In the genomic region with DNA sequence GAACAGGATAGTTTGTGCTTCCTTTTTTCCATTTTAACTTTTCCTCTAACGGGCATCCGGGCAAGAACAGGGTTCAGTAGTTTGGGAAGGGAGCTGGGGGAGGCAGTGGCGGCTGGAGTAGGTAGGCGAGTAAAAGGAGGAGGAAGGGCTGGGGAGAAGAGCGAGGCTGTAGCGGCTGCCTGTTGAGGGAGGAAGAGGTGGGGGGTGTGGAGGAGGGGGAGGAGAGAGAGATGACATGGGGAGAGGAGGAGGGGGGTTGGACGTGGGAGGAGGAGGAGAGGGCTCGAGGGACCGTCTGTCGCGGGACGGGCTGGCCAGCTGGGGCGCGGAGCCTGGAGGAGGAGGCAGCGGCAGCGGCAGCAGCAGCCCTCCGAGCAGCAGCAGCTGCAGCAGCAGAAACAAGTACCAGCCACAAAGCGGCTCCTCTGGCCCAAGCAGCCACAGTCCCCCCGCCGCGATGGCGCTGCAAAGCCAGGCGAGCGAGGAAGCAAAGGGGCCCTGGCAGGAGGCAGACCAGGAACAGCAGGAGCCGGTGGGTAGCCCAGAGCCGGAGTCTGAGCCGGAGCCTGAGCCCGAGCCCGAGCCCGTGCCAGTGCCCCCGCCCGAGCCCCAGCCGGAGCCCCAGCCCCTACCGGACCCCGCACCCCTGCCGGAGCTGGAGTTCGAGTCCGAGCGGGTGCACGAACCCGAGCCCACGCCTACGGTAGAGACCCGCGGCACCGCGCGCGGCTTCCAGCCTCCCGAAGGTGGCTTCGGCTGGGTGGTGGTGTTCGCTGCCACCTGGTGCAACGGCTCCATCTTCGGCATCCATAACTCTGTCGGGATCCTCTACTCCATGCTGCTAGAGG, we compare ENCODE assay signal across 8 cellular contexts. TPM values are rescaled to one million over a fixed set of nuclear protein-coding genes. Genes with fewer than 3 reads are reported as not detected.
DNase-seq lines count a peak whose midpoint lies in the region; ATAC-seq and TF ChIP-seq lines count a peak whose summit lies in the region.

Gene SLC16A2 (plus strand): TSS at position 313 of the 848 bp plus-strand sequence. CDS start 145 bp downstream, at position 458.

- no peaks in the 10 kb centered on the region for H3K36me3 Mint-ChIP-seq in activated naive CD8-positive, alpha-beta T cell treated with anti-CD3 and anti-CD28 coated beads, Interleukin-2, amount 50 U/mL, for 24 hours (ENCODE audit: low read depth)
- H3K36me3 Mint-ChIP-seq in glutamatergic neuron (ENCODE audit: unreplicated experiment) = no peaks in the 10 kb centered on the region

- in situ Hi-C loops in Panc1 (cut with HindIII; ENCODE audit: low pct_unique_long_range_greater_than_20kb, low sequenced_read_pairs) = no loop called here

- H3K4me1 Mint-ChIP-seq in activated naive CD8-positive, alpha-beta T cell treated with anti-CD3 and anti-CD28 coated beads, Interleukin-2, amount 50 U/mL, for 24 hours = peaks cover 12% of the 10 kb centered on the region
- peaks cover 2% of the 10 kb centered on the region for H3K4me1 Mint-ChIP-seq in glutamatergic neuron (ENCODE audit: low read depth, unreplicated experiment)

- H3K9me3 ChIP-seq in Panc1 (ENCODE audit: control insufficient read depth, insufficient read depth, low read depth, low read length) (no peaks in the 10 kb centered on the region), neuron (ENCODE audit: low read length) (no peaks in the 10 kb centered on the region)

- intact Hi-C loops in Panc1 (cut with micrococcal nuclease; ENCODE audit: unreplicated experiment) = no loop called here

- peaks cover 14% of the 10 kb centered on the region for H3K27me3 Mint-ChIP-seq in activated naive CD8-positive, alpha-beta T cell treated with anti-CD3 and anti-CD28 coated beads, Interleukin-2, amount 50 U/mL, for 24 hours
- H3K27me3 Mint-ChIP-seq in glutamatergic neuron (ENCODE audit: unreplicated experiment) = peaks cover 6% of the 10 kb centered on the region

- H3K27ac Mint-ChIP-seq in activated naive CD8-positive, alpha-beta T cell treated with anti-CD3 and anti-CD28 coated beads, Interleukin-2, amount 50 U/mL, for 24 hours = no peak within 1 kb of the TSS
- H3K27ac Mint-ChIP-seq in glutamatergic neuron (ENCODE audit: unreplicated experiment) = peak within 1 kb of the TSS; percentile 92

- H3K4me3 Mint-ChIP-seq in activated naive CD8-positive, alpha-beta T cell treated with anti-CD3 and anti-CD28 coated beads, Interleukin-2, amount 50 U/mL, for 24 hours = peak within 1 kb of the TSS; percentile 76
- H3K4me3 Mint-ChIP-seq in glutamatergic neuron (ENCODE audit: unreplicated experiment) = peak within 1 kb of the TSS; percentile 85

- BruUV-seq in Panc1 (replicated peaks; lab: Mats Ljungman, UMichigan) = no TSS peak

- CTCF ChIA-PET in Panc1 (lab: Charles Lee) = interaction anchor here (0.6 kb wide), 1 partner anchor 33 kb away, joined by 9 read pairs; no protein-coding TSS in a partner anchor

- no peaks in the 10 kb centered on the region for H3K36me3 ChIP-seq in Panc1 (ENCODE audit: control insufficient read depth, insufficient read depth, low read length)
- H3K36me3 ChIP-seq in neuron (ENCODE audit: insufficient read depth, low read length) = no peaks in the 10 kb centered on the region
- no peaks in the 10 kb centered on the region for H3K36me3 ChIP-seq in urinary bladder (ENCODE audit: insufficient read depth)

- peak; percentile 83 for DNase-seq in AG10803 (ENCODE audit: low read depth)
- DNase-seq in GOT3 (lab: John Stamatoyannopoulos, UW) = peak; percentile 20
- no peak for DNase-seq in Panc1 (ENCODE audit: low read depth, low spot score)
- DNase-seq in activated naive CD8-positive, alpha-beta T cell treated with anti-CD3 and anti-CD28 coated beads, Interleukin-2, amount 50 U/mL, for 24 hours = peak; percentile 24
- peak; percentile 80 for DNase-seq in glutamatergic neuron
- no peak for DNase-seq in NCI-H187 (lab: John Stamatoyannopoulos, UW)

- no peak for TF ChIP-seq CTCF in AG10803 (conservative IDR thresholded peaks at IDR 0.05; ENCODE audit: low read length)
- TF ChIP-seq CTCF in Panc1 (IDR thresholded peaks at IDR 0.05) = no peak
- no peak for TF ChIP-seq CTCF in glutamatergic neuron (IDR thresholded peaks at IDR 0.05; ENCODE audit: partially characterized antibody, unreplicated experiment)

- H3K4me3 ChIP-seq in AG10803 (ENCODE audit: low read length) = peak within 1 kb of the TSS; percentile 69
- peak within 1 kb of the TSS; percentile 61 to 71 for H3K4me3 ChIP-seq in Panc1 (ENCODE audit: low read depth in 2 of 2, low read length in 2 of 2)
- peak within 1 kb of the TSS; percentile 69 for H3K4me3 ChIP-seq in neuron (ENCODE audit: low read length)
- H3K4me3 ChIP-seq in urinary bladder (ENCODE audit: low read depth, low read length) = peak within 1 kb of the TSS; percentile 34

- H3K27me3 ChIP-seq in Panc1 (ENCODE audit: control insufficient read depth, insufficient read depth, low read length) = no peaks in the 10 kb centered on the region
- H3K27me3 ChIP-seq in neuron (ENCODE audit: insufficient read depth, low read length) = no peaks in the 10 kb centered on the region

- under 1% methylated on average over 55 of the region's 55 CpGs for WGBS in urinary bladder

- H3K4me1 ChIP-seq in Panc1 (ENCODE audit: control insufficient read depth, insufficient read depth, low read length) = peaks cover 7% of the 10 kb centered on the region
- H3K4me1 ChIP-seq in neuron (ENCODE audit: insufficient read depth, low read length) = peaks cover 10% of the 10 kb centered on the region
- no peaks in the 10 kb centered on the region for H3K4me1 ChIP-seq in urinary bladder (ENCODE audit: insufficient read depth)

- POLR2A ChIA-PET in Panc1 (lab: Charles Lee) = interaction anchor here (0.6 to 0.7 kb wide), 2 partner anchors 71 to 118 kb away, joined by 3 to 8 read pairs; no protein-coding TSS in a partner anchor

- H3K27ac ChIP-seq in Panc1 (ENCODE audit: low read length) (peak within 1 kb of the TSS; percentile 89), urinary bladder (ENCODE audit: low read depth) (peak within 1 kb of the TSS; percentile 92)

- H2AFZ ChIP-seq in neuron (ENCODE audit: low read depth, low read length) = peak within 1 kb of the TSS; percentile 42

- ATAC-seq in Panc1 = peak; percentile 73
- ATAC-seq in activated naive CD8-positive, alpha-beta T cell treated with anti-CD3 and anti-CD28 coated beads, Interleukin-2, amount 50 U/mL, for 24 hours = peak; percentile 50

- H3K9me3 Mint-ChIP-seq in activated naive CD8-positive, alpha-beta T cell treated with anti-CD3 and anti-CD28 coated beads, Interleukin-2, amount 50 U/mL, for 24 hours = no peaks in the 10 kb centered on the region
- peaks cover 4% of the 10 kb centered on the region for H3K9me3 Mint-ChIP-seq in glutamatergic neuron (ENCODE audit: unreplicated experiment)

RNA-seq across cellular contexts. Expression of gene SLC16A2, which starts in this region (rescaled TPM):
- total RNA-seq in Panc1 (2021; ENCODE audit: unreplicated experiment) (34.5 TPM), glutamatergic neuron (ENCODE audit: unreplicated experiment) (28.7 TPM), urinary bladder (16.1 TPM)
- 19.5 TPM for polyA plus RNA-seq in Panc1 (2012; ENCODE audit: insufficient read length)
- 12.2 TPM for polyA plus RNA-seq in urinary bladder

Comparison
In these comparisons a context has a peak if more than half of its experiments do, and no peak if none do; other contexts are left out.
1. DNase-seq: peak in AG10803 (single experiment), GOT3 (single experiment), activated naive CD8-positive, alpha-beta T cell treated with anti-CD3 and anti-CD28 coated beads, Interleukin-2, amount 50 U/mL, for 24 hours (single experiment) and glutamatergic neuron (single experiment); none in Panc1 (single experiment) and NCI-H187 (0 of 2).
2. Peak in every context shown above with its lines, with median percentiles within 50 percentile points of each other: H3K4me3 ChIP-seq.